In genomic region chr5:41004931-41005330, GRCh38 we compare ENCODE assay signal across 28 cellular contexts.
"Had no signal": no experiment of that assay in that cellular context is flagged by ENCODE, and none has a peak within 500 bp of the region (broad histone marks: within the 10 kb centered on the region; RNA-seq: fewer than 3 reads in every experiment).

No MANE protein-coding gene starts in this region.

- H3K4me3 ChIP-seq: neural progenitor cell, ovary, psoas muscle, right lobe of liver, skin epidermis, smooth muscle cell, spleen, suprapubic skin, tibial artery, transverse colon, upper lobe of right lung, uterus had no signal

- ATAC-seq: natural killer cell; psoas muscle; right cardiac atrium; stimulated activated memory B cell treated with anti-CD40 and anti-IgM and Interleukin-4, amounts not matched to agents 10 μg/mL and 1 μg/mL and 100 μg/mL, for 72 hours; stimulated activated naive CD8-positive, alpha-beta T cell treated with anti-CD3 and anti-CD28 coated beads, Interleukin-15, amount 100 ng/mL, for 72 hours; stimulated activated naive CD8-positive, alpha-beta T cell treated with anti-CD3 and anti-CD28 coated beads, Interleukin-15, Interleukin-2, amounts not matched to agents 100 U/mL and 50 U/mL, for 24 hours; upper lobe of right lung had no signal

- H3K36me3 ChIP-seq: neural progenitor cell, ovary, right lobe of liver, spleen, suprapubic skin, tibial artery, transverse colon, upper lobe of right lung, uterus had no signal

- H3K27me3 ChIP-seq: neural progenitor cell, ovary, right lobe of liver, spleen, suprapubic skin, testis, tibial artery, transverse colon, upper lobe of right lung, uterus had no signal

- H3K4me1 ChIP-seq: neural progenitor cell, psoas muscle, spleen, suprapubic skin, testis, tibial artery, transverse colon, upper lobe of right lung, uterus had no signal

- H3K9me3 ChIP-seq: ovary, psoas muscle, right lobe of liver, spleen, suprapubic skin, testis, tibial artery, transverse colon, upper lobe of right lung, uterus had no signal

- H3K27ac ChIP-seq: neural progenitor cell, ovary, parathyroid adenoma, psoas muscle, skin epidermis, spleen, suprapubic skin, testis, tibial artery, transverse colon, upper lobe of right lung, uterus had no signal

- DNase-seq: natural killer cell; occipital lobe; ovary; posterior cingulate gyrus; psoas muscle; right cardiac atrium; right lobe of liver; spleen; stimulated activated CD4-positive, alpha-beta T cell treated with anti-CD3 and anti-CD28 coated beads, Interleukin-12 subunit alpha, Interleukin-12 subunit beta, amount 100 ng/mL, for 4 hours; stimulated activated CD4-positive, alpha-beta T cell treated with anti-CD3 and anti-CD28 coated beads, Interleukin-1b, Interleukin-23, amount 100 ng/mL, for 48 hours; stimulated activated CD4-positive, alpha-beta T cell treated with anti-CD3 and anti-CD28 coated beads, Interleukin-4, amount 100 ng/mL, for 1 hour; stimulated activated CD4-positive, alpha-beta T cell treated with anti-CD3 and anti-CD28 coated beads, Interleukin-4, amount 100 ng/mL, for 4 hours; stimulated activated CD8-positive, alpha-beta memory T cell treated with anti-CD3 and anti-CD28 coated beads, Interleukin-4, amount 100 ng/mL, for 48 hours; stimulated activated naive CD4-positive, alpha-beta T cell; stimulated activated naive CD8-positive, alpha-beta T cell treated with anti-CD3 and anti-CD28 coated beads, Interleukin-15, amount 100 ng/mL, for 72 hours; stimulated activated naive CD8-positive, alpha-beta T cell treated with anti-CD3 and anti-CD28 coated beads, Interleukin-15, Interleukin-2, amounts not matched to agents 100 U/mL and 50 U/mL, for 24 hours; substantia nigra; testis; tibial artery; transverse colon; upper lobe of right lung; uterus had no signal
